15 cellular contexts compared by ENCODE assay signal in the genomic region with DNA sequence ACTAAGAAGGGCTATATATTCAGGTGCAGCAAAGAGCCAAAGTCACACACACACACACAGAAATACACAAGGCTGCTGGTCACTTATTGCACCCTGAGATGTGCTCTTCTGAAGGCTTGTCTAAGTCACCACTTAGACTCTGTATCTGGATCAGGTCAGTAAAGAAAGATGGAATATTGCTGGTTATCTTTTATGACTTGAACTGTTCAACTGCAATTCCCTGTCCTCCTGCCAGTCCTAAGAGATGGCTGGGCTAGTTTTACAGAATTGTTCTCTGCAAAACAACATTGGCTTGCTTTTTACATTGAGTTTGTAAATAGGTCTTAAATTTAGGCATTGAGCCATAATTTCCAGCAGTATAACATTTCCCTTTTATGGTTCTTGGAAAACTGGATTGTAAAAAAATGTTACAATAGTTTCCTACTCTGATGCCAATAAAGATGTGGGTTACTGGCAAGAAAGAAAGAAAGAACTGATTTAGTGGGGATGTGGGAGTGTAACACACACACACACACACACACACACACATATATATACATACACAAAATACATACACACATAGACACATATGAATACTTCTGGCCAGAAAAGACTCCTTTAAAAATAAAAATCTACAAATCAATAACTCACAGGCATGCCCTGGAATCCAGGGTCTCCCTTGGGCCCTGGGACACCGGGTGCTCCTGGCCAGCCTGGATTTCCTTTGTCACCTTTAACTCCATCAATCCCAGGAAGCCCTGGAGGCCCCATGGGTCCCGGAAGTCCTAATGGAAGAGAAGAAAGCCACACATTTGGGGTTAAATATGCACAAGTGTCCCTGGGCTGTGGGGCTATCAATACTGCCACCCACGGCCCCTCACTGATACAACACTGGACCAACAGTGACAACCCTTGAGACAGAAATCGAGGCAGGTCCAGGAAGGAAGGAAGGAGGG.
DNase-seq lines count a peak whose midpoint lies in the region; ATAC-seq, FAIRE-seq and TF ChIP-seq lines count a peak whose summit lies in the region.
"Had no signal": no experiment of that assay in that cellular context is flagged by ENCODE, and none has a peak within 500 bp of the region (broad histone marks: within the 10 kb centered on the region; RNA-seq: fewer than 3 reads in every experiment).

No MANE protein-coding gene starts in this region.

- H2AFZ ChIP-seq in astrocyte (ENCODE audit: low read depth, low read length), result no peak overlapping the region
- no peak overlapping the region for H2AFZ ChIP-seq in osteoblast (ENCODE audit: low read length)

- no peak overlapping the region for H3K9ac ChIP-seq in astrocyte (ENCODE audit: low read length)

- H3K4me3 ChIP-seq in astrocyte (ENCODE audit: insufficient read depth, low read depth, low read length), result no peak overlapping the region
- H3K4me3 ChIP-seq in osteoblast (ENCODE audit: insufficient read depth, low read length), result no peak overlapping the region
- H3K4me3 ChIP-seq in aorta (ENCODE audit: low read length in 2 of 2), result no peak overlapping the region
- H3K4me3 ChIP-seq: HAP-1 had no signal

- peaks cover 41% of the 10 kb centered on the region for H3K36me3 Mint-ChIP-seq in astrocyte (ENCODE audit: low read depth, unreplicated experiment)

- H3K36me3 ChIP-seq in astrocyte (ENCODE audit: insufficient read depth, low read length) (peaks cover 85% of the 10 kb centered on the region), osteoblast (ENCODE audit: insufficient read depth, low read length) (peaks cover 89% of the 10 kb centered on the region), aorta (ENCODE audit: control insufficient read depth in 1 of 2, insufficient read depth in 2 of 2, low read length in 1 of 2) (peaks cover 12 to 20% of the 10 kb centered on the region in 2 donors)
- H3K36me3 ChIP-seq: HAP-1 had no signal

- ATAC-seq in aorta (ENCODE audit: low FRiP score), result no peak

- H3K9me3 ChIP-seq in astrocyte (ENCODE audit: insufficient read depth, low read depth, low read length) (no peaks in the 10 kb centered on the region), osteoblast (ENCODE audit: low read depth, low read length) (no peaks in the 10 kb centered on the region), aorta (ENCODE audit: control insufficient read depth, low read length) (peaks cover 3% of the 10 kb centered on the region)
- H3K9me3 ChIP-seq: HAP-1 had no signal

- H3K9me3 Mint-ChIP-seq in astrocyte (ENCODE audit: unreplicated experiment), result no peaks in the 10 kb centered on the region

- peaks cover 2% of the 10 kb centered on the region for H3K4me1 Mint-ChIP-seq in astrocyte (ENCODE audit: low read depth, unreplicated experiment)

- no peak for DNase-seq in astrocyte (ENCODE audit: low read depth)
- DNase-seq in fibroblast of peridontal ligament (ENCODE audit: extremely low read depth), result peak; percentile 22
- DNase-seq in osteoblast (ENCODE audit: insufficient read length, low spot score, missing footprints), result peak; percentile 77
- no peak for DNase-seq in aorta
- no peak for DNase-seq in RPMI8226
- no peak for DNase-seq in GM12892 (ENCODE audit: insufficient read length)
- no peak for DNase-seq in NCI-H2171 (lab: John Stamatoyannopoulos, UW)
- DNase-seq: C1 segment of cervical spinal cord, DMS153, EL, NCI-H1048, NCI-H226, NCI-H526 treated with DMSO at 0.1 percent for 48 hours, OCI-M1 had no signal

- H3K27me3 ChIP-seq in astrocyte (ENCODE audit: insufficient read depth, low read length) (no peaks in the 10 kb centered on the region), osteoblast (ENCODE audit: insufficient read depth, low read length) (no peaks in the 10 kb centered on the region), aorta (ENCODE audit: control insufficient read depth in 1 of 2, insufficient read depth in 2 of 2, low read length in 1 of 2) (no peaks in the 10 kb centered on the region)

- H3K4me2 ChIP-seq in astrocyte (ENCODE audit: low read length) (no peak overlapping the region), osteoblast (ENCODE audit: insufficient read depth, low read length) (no peak overlapping the region)

- TF ChIP-seq POLR2A in GM12892 (IDR thresholded peaks at IDR 0.05; ENCODE audit: low read depth, low read length), result no peak

- TF ChIP-seq CTCF in astrocyte (IDR thresholded peaks at IDR 0.05; ENCODE audit: insufficient read depth, low read depth, low read length) (no peak), osteoblast (IDR thresholded peaks at IDR 0.05; ENCODE audit: extremely low read depth, low read depth, low read length) (no peak)

- no peak overlapping the region for H3K4me3 Mint-ChIP-seq in astrocyte (ENCODE audit: unreplicated experiment)

- H3K4me1 ChIP-seq in astrocyte (ENCODE audit: insufficient read depth, low read length) (no peaks in the 10 kb centered on the region), osteoblast (ENCODE audit: insufficient read depth, low read length) (no peaks in the 10 kb centered on the region), aorta (ENCODE audit: control insufficient read depth in 1 of 2, insufficient read depth in 2 of 2, low read length in 2 of 2) (no peaks in the 10 kb centered on the region)
- H3K4me1 ChIP-seq: HAP-1 had no signal

- peak overlapping the region; percentile 69 for H3K27ac Mint-ChIP-seq in astrocyte (ENCODE audit: unreplicated experiment)

- WGBS in aorta, 2 donors, result 20 to 31% methylated on average over 4 of the region's 4 CpGs

- intact Hi-C loops in aorta (cut with DNase I), result no loop called here

- H4K20me1 ChIP-seq in astrocyte (ENCODE audit: insufficient read depth, low read length) (peaks cover 48% of the 10 kb centered on the region), osteoblast (ENCODE audit: insufficient read depth, low read length) (no peaks in the 10 kb centered on the region)

- H3K27me3 Mint-ChIP-seq in astrocyte (ENCODE audit: low read depth, unreplicated experiment), result no peaks in the 10 kb centered on the region

- FAIRE-seq in astrocyte (lab: Jason Lieb, UNC), result no peak
- FAIRE-seq in GM12892 (lab: Jason Lieb, UNC), result no peak

- H3K27ac ChIP-seq in astrocyte (ENCODE audit: low read depth, low read length) (no peak overlapping the region), osteoblast (ENCODE audit: low read depth, low read length) (no peak overlapping the region), aorta (ENCODE audit: low read depth in 1 of 2, low read length in 2 of 2) (peak overlapping the region; percentile 48 to 85)

- H3K79me2 ChIP-seq in astrocyte (ENCODE audit: insufficient read depth, low read length) (no peaks in the 10 kb centered on the region), osteoblast (ENCODE audit: insufficient read depth, low read length) (no peaks in the 10 kb centered on the region)

Comparison
In these comparisons a context has a peak if more than half of its experiments do, and no peak if none do; other contexts are left out.
1. DNase-seq: peak in fibroblast of peridontal ligament (single experiment) and osteoblast (single experiment); none in astrocyte (single experiment), aorta (0 of 2), RPMI8226 (single experiment), GM12892 (single experiment) and NCI-H2171 (single experiment).
2. H3K27ac ChIP-seq: peak in aorta (2 of 2); none in astrocyte (single experiment) and osteoblast (single experiment).